Comparison of ENCODE assay signal across 18 cellular contexts in genomic region chr14:58626441-58626840, GRCh38. TPM values are rescaled to one million over a fixed set of nuclear protein-coding genes. Genes with fewer than 3 reads are reported as not detected.
DNase-seq lines count a peak whose midpoint lies in the region; ATAC-seq and TF ChIP-seq lines count a peak whose summit lies in the region.
"Had no signal": no experiment of that assay in that cellular context is flagged by ENCODE, and none has a peak within 500 bp of the region (broad histone marks: within the 10 kb centered on the region; RNA-seq: fewer than 3 reads in every experiment).

No MANE protein-coding gene starts in this region.

- no peak overlapping the region for H3K27ac ChIP-seq in caudate nucleus (ENCODE audit: low read depth, low read length)
- H3K27ac ChIP-seq in left ventricle myocardium inferior (replicated peaks): no peak overlapping the region
- H3K27ac ChIP-seq: HL-60, upper lobe of left lung had no signal

- TF ChIP-seq CTCF in left ventricle myocardium inferior (IDR thresholded peaks at IDR 0.05; ENCODE audit: borderline replicate concordance): no peak

- peak overlapping the region; percentile 32 for H3K27ac Mint-ChIP-seq in stimulated activated naive B cell treated with anti-CD40 and anti-IgM and Interleukin-4, amounts not matched to agents 10 μg/mL and 1 μg/mL and 100 μg/mL, for 72 hours
- H3K27ac Mint-ChIP-seq: activated T-cell treated with anti-CD3 and anti-CD28 coated beads, Interleukin-2, amount 50 U/mL, for 72 hours had no signal

- H3K4me1 ChIP-seq in left ventricle myocardium inferior: peaks cover 9% of the 10 kb centered on the region
- H3K4me1 ChIP-seq: upper lobe of left lung had no signal

- H3K9me3 ChIP-seq in left ventricle myocardium inferior (replicated peaks): no peaks in the 10 kb centered on the region
- H3K9me3 ChIP-seq: upper lobe of left lung had no signal

- H3K4me3 Mint-ChIP-seq in stimulated activated naive B cell treated with anti-CD40 and anti-IgM and Interleukin-4, amounts not matched to agents 10 μg/mL and 1 μg/mL and 100 μg/mL, for 72 hours: no peak overlapping the region
- H3K4me3 Mint-ChIP-seq: activated T-cell treated with anti-CD3 and anti-CD28 coated beads, Interleukin-2, amount 50 U/mL, for 72 hours; neural crest cell had no signal

- H3K36me3 Mint-ChIP-seq in stimulated activated naive B cell treated with anti-CD40 and anti-IgM and Interleukin-4, amounts not matched to agents 10 μg/mL and 1 μg/mL and 100 μg/mL, for 72 hours: no peaks in the 10 kb centered on the region

- no peaks in the 10 kb centered on the region for H3K27me3 Mint-ChIP-seq in stimulated activated naive B cell treated with anti-CD40 and anti-IgM and Interleukin-4, amounts not matched to agents 10 μg/mL and 1 μg/mL and 100 μg/mL, for 72 hours

- no peak for ATAC-seq in stimulated activated naive B cell treated with anti-CD40 and anti-IgM and Interleukin-4, amounts not matched to agents 10 μg/mL and 1 μg/mL and 100 μg/mL, for 72 hours (replicated peaks)
- ATAC-seq: activated T-cell treated with anti-CD3 and anti-CD28 coated beads, Interleukin-2, amount 50 U/mL, for 72 hours; esophagus mucosa; right cardiac atrium had no signal

- DNase-seq in GM04504 (ENCODE audit: low read depth) (peak; percentile 67), fibroblast of peridontal ligament (ENCODE audit: extremely low read depth) (peak; percentile 58), caudate nucleus (lab: John Stamatoyannopoulos, UW) (no peak), left ventricle myocardium inferior (no peak)
- no peak for DNase-seq in stimulated activated naive B cell treated with anti-CD40 and anti-IgM and Interleukin-4, amounts not matched to agents 10 μg/mL and 1 μg/mL and 100 μg/mL, for 72 hours
- DNase-seq in activated CD4-positive, alpha-beta T cell treated with anti-CD3 and anti-CD28 coated beads for 4 hours: no peak
- DNase-seq: activated CD4-positive, alpha-beta T cell treated with anti-CD3 and anti-CD28 coated beads, Interleukin-2, amount 50 U/mL, for 1 hour; activated T-cell treated with anti-CD3 and anti-CD28 coated beads, Interleukin-2, amount 50 U/mL, for 72 hours; cortex of kidney; NCI-H2029 treated with DMSO at 0.1 percent for 48 hours; NCI-H526; right cardiac atrium; stimulated activated CD4-positive, alpha-beta T cell treated with anti-CD3 and anti-CD28 coated beads, Interleukin-4, amount 100 ng/mL, for 1 hour; upper lobe of left lung had no signal

- H3K27me3 ChIP-seq in left ventricle myocardium inferior (ENCODE audit: low read depth): peaks cover 3% of the 10 kb centered on the region
- H3K27me3 ChIP-seq: upper lobe of left lung had no signal

- H3K9me3 Mint-ChIP-seq in stimulated activated naive B cell treated with anti-CD40 and anti-IgM and Interleukin-4, amounts not matched to agents 10 μg/mL and 1 μg/mL and 100 μg/mL, for 72 hours: no peaks in the 10 kb centered on the region
- H3K9me3 Mint-ChIP-seq: activated T-cell treated with anti-CD3 and anti-CD28 coated beads, Interleukin-2, amount 50 U/mL, for 72 hours; neural crest cell had no signal

- H3K4me3 ChIP-seq in left ventricle myocardium inferior: no peak overlapping the region
- H3K4me3 ChIP-seq: upper lobe of left lung had no signal

- no peaks in the 10 kb centered on the region for H3K36me3 ChIP-seq in left ventricle myocardium inferior
- H3K36me3 ChIP-seq: upper lobe of left lung had no signal

- intact Hi-C loops in left ventricle myocardium inferior (cut with micrococcal nuclease): no loop called here

- peaks cover 4 to 12% of the 10 kb centered on the region in 2 donors for H3K4me1 Mint-ChIP-seq in stimulated activated naive B cell treated with anti-CD40 and anti-IgM and Interleukin-4, amounts not matched to agents 10 μg/mL and 1 μg/mL and 100 μg/mL, for 72 hours

TF ChIP-seq in PFSK-1, 5 proteins besides CTCF, POLR2A, EP300 and RAD21:
- TF ChIP-seq POLR2AphosphoS5 (IDR thresholded peaks at IDR 0.05; ENCODE audit: low read depth, low read length) (peak; percentile 47; the same call in 1 of the 2 replicates), SIN3A (IDR thresholded peaks at IDR 0.05; ENCODE audit: borderline replicate concordance, insufficient read depth, low read length) (no peak), REST (IDR thresholded peaks at IDR 0.05; ENCODE audit: insufficient read depth in 1 of 2, low read depth in 2 of 2, low read length in 2 of 2) (no peak)

RNA-seq across cellular contexts. Expression of gene DACT1, which starts 11.3 kb away (rescaled TPM):
- polyA plus RNA-seq in PFSK-1 (2012; ENCODE audit: insufficient read length, low read depth): 1.6 TPM
- total RNA-seq in left ventricle myocardium inferior: 3.4 TPM

Comparison
In these comparisons a context has a peak if more than half of its experiments do, and no peak if none do; other contexts are left out.
1. DNase-seq: peak in GM04504 (single experiment) and fibroblast of peridontal ligament (single experiment); none in stimulated activated naive B cell treated with anti-CD40 and anti-IgM and Interleukin-4, amounts not matched to agents 10 μg/mL and 1 μg/mL and 100 μg/mL, for 72 hours (single experiment), caudate nucleus (0 of 61), left ventricle myocardium inferior (single experiment) and activated CD4-positive, alpha-beta T cell treated with anti-CD3 and anti-CD28 coated beads for 4 hours (0 of 2).